Comparison of ENCODE assay signal across 1 cellular context in the genomic region with DNA sequence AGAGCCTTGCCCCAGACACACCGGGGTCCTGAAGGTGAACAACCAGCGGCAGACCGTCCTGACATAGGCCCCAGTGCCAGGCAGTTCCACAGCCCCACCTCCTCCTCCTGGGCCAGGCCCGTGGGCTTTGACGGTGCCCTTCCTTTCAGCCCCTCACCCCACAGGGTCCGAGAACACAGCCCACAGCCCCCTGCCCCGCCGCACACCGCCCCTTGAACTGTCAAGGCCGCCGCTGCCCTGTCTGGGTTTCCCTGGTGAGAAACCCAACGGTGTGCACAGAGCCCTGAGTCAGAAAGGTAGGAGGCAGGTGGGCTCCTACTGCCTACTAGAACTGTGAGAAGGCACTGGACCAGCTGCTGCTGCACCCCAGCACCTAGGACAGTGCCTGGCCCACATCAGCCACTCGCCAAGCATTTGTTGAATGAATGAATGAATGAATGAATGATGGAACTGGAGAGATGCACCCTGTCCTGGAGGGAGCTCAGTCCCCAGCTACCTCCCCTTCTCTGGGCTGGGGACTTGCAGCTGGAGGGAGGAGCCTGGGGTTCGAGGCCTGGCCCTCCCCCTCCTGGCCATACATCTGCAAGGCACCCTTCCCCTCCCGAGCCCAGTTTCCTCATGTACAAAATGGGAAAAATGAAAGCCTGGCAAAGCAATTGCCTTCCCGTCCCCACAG.
TF ChIP-seq lines count a peak whose summit lies in the region.

No MANE protein-coding gene starts in this region.

TF ChIP-seq in HepG2, 621 proteins besides CTCF, POLR2A, EP300 and RAD21:
- TF ChIP-seq, protein P1, sequence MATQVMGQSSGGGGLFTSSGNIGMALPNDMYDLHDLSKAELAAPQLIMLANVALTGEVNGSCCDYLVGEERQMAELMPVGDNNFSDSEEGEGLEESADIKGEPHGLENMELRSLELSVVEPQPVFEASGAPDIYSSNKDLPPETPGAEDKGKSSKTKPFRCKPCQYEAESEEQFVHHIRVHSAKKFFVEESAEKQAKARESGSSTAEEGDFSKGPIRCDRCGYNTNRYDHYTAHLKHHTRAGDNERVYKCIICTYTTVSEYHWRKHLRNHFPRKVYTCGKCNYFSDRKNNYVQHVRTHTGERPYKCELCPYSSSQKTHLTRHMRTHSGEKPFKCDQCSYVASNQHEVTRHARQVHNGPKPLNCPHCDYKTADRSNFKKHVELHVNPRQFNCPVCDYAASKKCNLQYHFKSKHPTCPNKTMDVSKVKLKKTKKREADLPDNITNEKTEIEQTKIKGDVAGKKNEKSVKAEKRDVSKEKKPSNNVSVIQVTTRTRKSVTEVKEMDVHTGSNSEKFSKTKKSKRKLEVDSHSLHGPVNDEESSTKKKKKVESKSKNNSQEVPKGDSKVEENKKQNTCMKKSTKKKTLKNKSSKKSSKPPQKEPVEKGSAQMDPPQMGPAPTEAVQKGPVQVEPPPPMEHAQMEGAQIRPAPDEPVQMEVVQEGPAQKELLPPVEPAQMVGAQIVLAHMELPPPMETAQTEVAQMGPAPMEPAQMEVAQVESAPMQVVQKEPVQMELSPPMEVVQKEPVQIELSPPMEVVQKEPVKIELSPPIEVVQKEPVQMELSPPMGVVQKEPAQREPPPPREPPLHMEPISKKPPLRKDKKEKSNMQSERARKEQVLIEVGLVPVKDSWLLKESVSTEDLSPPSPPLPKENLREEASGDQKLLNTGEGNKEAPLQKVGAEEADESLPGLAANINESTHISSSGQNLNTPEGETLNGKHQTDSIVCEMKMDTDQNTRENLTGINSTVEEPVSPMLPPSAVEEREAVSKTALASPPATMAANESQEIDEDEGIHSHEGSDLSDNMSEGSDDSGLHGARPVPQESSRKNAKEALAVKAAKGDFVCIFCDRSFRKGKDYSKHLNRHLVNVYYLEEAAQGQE (IDR thresholded peaks at IDR 0.05; ENCODE audit: borderline replicate concordance in 1 of 2, low read depth in 1 of 2, low read length in 2 of 2), result peak in 1 of 2 experiments; percentile 39; a peak in 2 of 4 replicates
- TF ChIP-seq, protein P2, sequence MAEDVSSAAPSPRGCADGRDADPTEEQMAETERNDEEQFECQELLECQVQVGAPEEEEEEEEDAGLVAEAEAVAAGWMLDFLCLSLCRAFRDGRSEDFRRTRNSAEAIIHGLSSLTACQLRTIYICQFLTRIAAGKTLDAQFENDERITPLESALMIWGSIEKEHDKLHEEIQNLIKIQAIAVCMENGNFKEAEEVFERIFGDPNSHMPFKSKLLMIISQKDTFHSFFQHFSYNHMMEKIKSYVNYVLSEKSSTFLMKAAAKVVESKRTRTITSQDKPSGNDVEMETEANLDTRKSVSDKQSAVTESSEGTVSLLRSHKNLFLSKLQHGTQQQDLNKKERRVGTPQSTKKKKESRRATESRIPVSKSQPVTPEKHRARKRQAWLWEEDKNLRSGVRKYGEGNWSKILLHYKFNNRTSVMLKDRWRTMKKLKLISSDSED (CRISPR knock-in tag; IDR thresholded peaks at IDR 0.05), result 0 out of 2 replicates have a peak, but pooled peaks have one; percentile 23
- TF ChIP-seq FOXM1 (CRISPR knock-in tag; IDR thresholded peaks at IDR 0.05), result no peak
